In the genomic region with DNA sequence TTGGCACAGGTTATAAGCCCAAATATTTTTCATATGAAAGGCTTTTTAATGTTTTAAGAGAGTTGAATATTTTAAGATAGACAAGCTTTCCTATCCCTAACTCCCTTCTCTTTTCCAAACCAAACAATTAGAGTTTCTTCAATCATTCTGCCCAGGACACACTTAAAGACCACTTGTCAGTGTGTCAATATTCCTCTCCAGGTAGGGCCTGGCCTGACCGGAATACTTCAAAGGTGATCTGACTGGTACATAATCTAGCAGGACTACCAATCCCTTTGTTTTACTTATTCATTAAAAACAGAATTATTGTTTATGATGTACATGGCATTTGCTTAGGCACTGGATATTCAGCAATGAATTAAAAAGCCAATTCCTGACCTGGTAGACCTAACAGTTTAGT, we compare ENCODE assay signal across 24 cellular contexts. TPM values are rescaled to one million over a fixed set of nuclear protein-coding genes. Genes with fewer than 3 reads are reported as not detected.
"Had no signal": no experiment of that assay in that cellular context is flagged by ENCODE, and none has a peak within 500 bp of the region (broad histone marks: within the 10 kb centered on the region; RNA-seq: fewer than 3 reads in every experiment).

No MANE protein-coding gene starts in this region.

- ATAC-seq: left colon; naive thymus-derived CD8-positive, alpha-beta T cell; pancreas; right cardiac atrium; sciatic nerve; stimulated activated effector memory CD8-positive, alpha-beta T cell treated with anti-CD3 and anti-CD28 coated beads, Interleukin-12 subunit alpha, Interleukin-12 subunit beta, amount 100 ng/mL, for 72 hours had no signal

- H3K36me3 ChIP-seq: left ventricle myocardium inferior, pancreas, prostate gland, spleen, suprapubic skin, thoracic aorta, tibial artery, vagina had no signal

- H3K9me3 ChIP-seq: left ventricle myocardium inferior, pancreas, prostate gland, spleen, suprapubic skin, thoracic aorta, tibial artery, vagina had no signal

- DNase-seq: hypothalamus; immature natural killer cell; kidney; left colon; left ventricle myocardium inferior; mammary epithelial cell; mesenchymal stem cell; naive thymus-derived CD8-positive, alpha-beta T cell; nucleus accumbens; pancreas; posterior cingulate gyrus; retina; right cardiac atrium; small intestine; spleen; stimulated activated CD4-positive, alpha-beta T cell treated with anti-CD3 and anti-CD28 coated beads, Interleukin-4, amount 100 ng/mL, for 24 hours; stimulated activated naive CD4-positive, alpha-beta T cell; tibial artery had no signal

- H3K27ac ChIP-seq: left ventricle myocardium inferior, pancreas, prostate gland, spleen, suprapubic skin, thoracic aorta, tibial artery, vagina had no signal

- H3K27me3 ChIP-seq: pancreas, suprapubic skin, vagina had no signal

- H3K4me3 ChIP-seq: left ventricle myocardium inferior, pancreas, prostate gland, spleen, suprapubic skin, thoracic aorta, tibial artery, vagina had no signal

- H3K4me1 ChIP-seq: left ventricle myocardium inferior, prostate gland had no signal

RNA-seq across cellular contexts. Expression of gene NTN4, which starts 44.0 kb away (rescaled TPM):
- total RNA-seq: naive thymus-derived CD8-positive, alpha-beta T cell had no signal
- polyA plus RNA-seq: immature natural killer cell; naive thymus-derived CD8-positive, alpha-beta T cell had no signal
